Comparison of ENCODE assay signal across 13 cellular contexts in genomic region chr1:183040600-183040999, GRCh38. TPM values are rescaled to one million over a fixed set of nuclear protein-coding genes. Genes with fewer than 3 reads are reported as not detected.
DNase-seq lines count a peak whose midpoint lies in the region; ATAC-seq, FAIRE-seq and TF ChIP-seq lines count a peak whose summit lies in the region.
"Had no signal": no experiment of that assay in that cellular context is flagged by ENCODE, and none has a peak within 500 bp of the region (broad histone marks: within the 10 kb centered on the region; RNA-seq: fewer than 3 reads in every experiment).

No MANE protein-coding gene starts in this region.

- in situ Hi-C loops in G401 (cut with HindIII; ENCODE audit: low sequenced_read_pairs) (no loop called here), HepG2 (cut with HindIII; ENCODE audit: extremely low pct_ligation_motif_present, low pct_unique_long_range_greater_than_20kb) (no loop called here)

- TF ChIP-seq EP300 in gastroesophageal sphincter (IDR thresholded peaks at IDR 0.05) (no peak), HepG2 (IDR thresholded peaks at IDR 0.05; ENCODE audit: low read depth in 2 of 2, low read length in 2 of 2) (no peak), HepG2 (CRISPR knock-in tag; IDR thresholded peaks at IDR 0.05; ENCODE audit: borderline replicate concordance) (no peak)

- TF ChIP-seq POLR2A in gastroesophageal sphincter (IDR thresholded peaks at IDR 0.05) = no peak
- no peak for TF ChIP-seq POLR2A in HepG2 (IDR thresholded peaks at IDR 0.05; ENCODE audit: insufficient read depth in 1 of 2, low read depth in 2 of 2, low read length in 2 of 2)

- H3K4me3 ChIP-seq in SK-N-MC (peak overlapping the region; percentile 42; the same call in 1 of the 2 replicates), gastroesophageal sphincter (no peak overlapping the region), skeletal muscle tissue (ENCODE audit: low read length in 3 of 3) (no peak overlapping the region), HepG2 (replicated peaks in 1 of 3; ENCODE audit: insufficient read depth in 1 of 3, low read depth in 2 of 3, low read length in 3 of 3) (no peak overlapping the region)
- H3K4me3 ChIP-seq: pancreas had no signal

- no peak overlapping the region for H3K4me2 ChIP-seq in HepG2 (ENCODE audit: low read depth, low read length)

- DNase-seq in G401 (ENCODE audit: low spot score) = peak; percentile 36
- DNase-seq in SK-N-MC (ENCODE audit: low read depth, low spot score) = no peak
- DNase-seq in HepG2 (ENCODE audit: low spot score) = no peak
- DNase-seq: activated CD8-positive, alpha-beta memory T cell treated with anti-CD3 and anti-CD28 coated beads, Interleukin-2, amount 10 ng/mL, durations not matched to agents 7 days and 5 days; left colon; pancreas; stimulated activated CD4-positive, alpha-beta T cell treated with anti-CD3 and anti-CD28 coated beads, Interleukin-2, amount 100 ng/mL, for 24 hours had no signal

- intact Hi-C loops in HepG2 (cut with micrococcal nuclease; ENCODE audit: unreplicated experiment) = no loop called here

- no peak for TF ChIP-seq CTCF in gastroesophageal sphincter (IDR thresholded peaks at IDR 0.05)
- TF ChIP-seq CTCF in HepG2 (CRISPR knock-in tag; IDR thresholded peaks at IDR 0.05) = no peak

- H3K27me3 ChIP-seq in gastroesophageal sphincter (no peaks in the 10 kb centered on the region), skeletal muscle tissue (ENCODE audit: control insufficient read depth in 3 of 3, insufficient read depth in 3 of 3, low read length in 3 of 3) (no peaks in the 10 kb centered on the region), HepG2 (ENCODE audit: control insufficient read depth in 1 of 2, insufficient read depth in 2 of 2, low read length in 2 of 2) (no peaks in the 10 kb centered on the region)
- H3K27me3 ChIP-seq: pancreas had no signal

- H3K27ac ChIP-seq in SK-N-MC (peak overlapping the region; percentile 54; the same call in 1 of the 2 replicates), gastroesophageal sphincter (peak overlapping the region in 3 of 4 donors; percentile 24 to 52 (median 51)), skeletal muscle tissue (ENCODE audit: low read depth, low read length) (peak overlapping the region; percentile 49), HepG2 (ENCODE audit: extremely low read length, insufficient read depth, low read length) (no peak overlapping the region)
- H3K27ac ChIP-seq: pancreas had no signal

- TF ChIP-seq RAD21 in HepG2 (CRISPR knock-in tag; IDR thresholded peaks at IDR 0.05) = no peak

- H3K36me3 ChIP-seq in SK-N-MC (ENCODE audit: insufficient read depth, low read length) (no peaks in the 10 kb centered on the region), gastroesophageal sphincter (peaks cover 0 to 7% of the 10 kb centered on the region in 2 donors), skeletal muscle tissue (ENCODE audit: control insufficient read depth in 3 of 3, insufficient read depth in 3 of 3, low read length in 3 of 3) (no peaks in the 10 kb centered on the region), HepG2 (replicated peaks in 1 of 2; ENCODE audit: control insufficient read depth in 1 of 2, insufficient read depth in 2 of 2, low read length in 2 of 2) (no peaks in the 10 kb centered on the region; a peak in 1 of 5 replicates)
- H3K36me3 ChIP-seq: pancreas had no signal

- CTCF ChIA-PET in HepG2 (lab: Yijun Ruan, JAX; ENCODE audit: low intra/inter-chr PET ratio, low total read pairs) = no interaction called here

- POLR2A ChIA-PET in HepG2 (lab: Yijun Ruan, JAX) = no interaction called here

- no peak overlapping the region for H2AFZ ChIP-seq in HepG2 (ENCODE audit: low read length)

- no TSS peak for BruUV-seq in HepG2 (replicated peaks; lab: Mats Ljungman, UMichigan)

- WGBS in gastroesophageal sphincter (ENCODE audit: low coverage in 1 of 2), 2 donors = 29 to 34% methylated on average over 3 of the region's 3 CpGs
- 93% methylated on average over 3 of the region's 3 CpGs for WGBS in HepG2 (ENCODE audit: low lambda C conversion rate)

- H3K79me2 ChIP-seq in HepG2 (ENCODE audit: insufficient read depth, low read length) = peaks cover 82% of the 10 kb centered on the region

- H3K9ac ChIP-seq in SK-N-MC (ENCODE audit: insufficient read length) (peak overlapping the region; percentile 12), skeletal muscle tissue (ENCODE audit: low read depth in 1 of 3, low read length in 3 of 3) (no peak overlapping the region), HepG2 (ENCODE audit: insufficient read depth, low read depth, low read length) (no peak overlapping the region)

- H3K4me1 ChIP-seq in gastroesophageal sphincter (peaks cover 36 to 98% (median 36%) of the 10 kb centered on the region in 3 donors), skeletal muscle tissue (ENCODE audit: control insufficient read depth in 3 of 3, insufficient read depth in 3 of 3, low read length in 3 of 3) (peaks cover 22 to 49% (median 30%) of the 10 kb centered on the region in 3 donors), HepG2 (ENCODE audit: insufficient read depth, low read length) (peaks cover 80% of the 10 kb centered on the region)

- peaks cover 3% of the 10 kb centered on the region for H4K20me1 ChIP-seq in HepG2 (ENCODE audit: insufficient read depth, low read length)

- H3K9me3 ChIP-seq in SK-N-MC (ENCODE audit: low read depth, low read length) (no peaks in the 10 kb centered on the region), gastroesophageal sphincter (no peaks in the 10 kb centered on the region), skeletal muscle tissue (ENCODE audit: control insufficient read depth in 3 of 3, low read length in 3 of 3) (no peaks in the 10 kb centered on the region), HepG2 (ENCODE audit: low read length) (no peaks in the 10 kb centered on the region)
- H3K9me3 ChIP-seq: pancreas had no signal

- ATAC-seq in gastroesophageal sphincter (no peak), HepG2 (no peak), GM21515 (IDR thresholded peaks at IDR 0.05; ENCODE audit: unreplicated experiment) (no peak), GM18858 (IDR thresholded peaks at IDR 0.05; ENCODE audit: unreplicated experiment) (no peak), HG02610 (IDR thresholded peaks at IDR 0.05; ENCODE audit: unreplicated experiment) (no peak)
- ATAC-seq: activated CD8-positive, alpha-beta memory T cell treated with anti-CD3 and anti-CD28 coated beads, Interleukin-2, amount 10 ng/mL, durations not matched to agents 7 days and 5 days; left colon; stimulated activated effector memory CD8-positive, alpha-beta T cell treated with anti-CD3 and anti-CD28 coated beads, Interleukin-12 subunit alpha, Interleukin-12 subunit beta, amount 100 ng/mL, for 72 hours had no signal

- FAIRE-seq in HepG2 (lab: Jason Lieb, UNC) = no peak
- FAIRE-seq: pancreas had no signal

TF ChIP-seq in HepG2, 621 proteins besides CTCF, POLR2A, EP300 and RAD21 (continues in another document):
- TF ChIP-seq ZNF841 (CRISPR knock-in tag; IDR thresholded peaks at IDR 0.05; ENCODE audit: borderline replicate concordance) (no peak), TRIM22 (IDR thresholded peaks at IDR 0.05) (no peak), ZNF367 (CRISPR knock-in tag; IDR thresholded peaks at IDR 0.05; ENCODE audit: borderline replicate concordance) (no peak)

RNA-seq across cellular contexts. Expression of gene LAMC1, which starts 17.4 kb away (rescaled TPM):
- 44.7 and 68.9 TPM in 2 replicates for total RNA-seq in G401 (2014; rRNA removed; shearing (Covaris generic))
- total RNA-seq in gastroesophageal sphincter (100 to 1,000 TPM; 363 to 528 (median 514) TPM), skeletal muscle tissue (289 TPM), HepG2 (2016; rRNA removed; fragmentation: Illumina TruSeq; extraction: Trizol) (70.8 and 137 TPM in 2 replicates)
- 5.9 and 6.2 TPM in 2 replicates for total RNA-seq in HepG2 (2016; cell fraction: cytosol; rRNA removed; fragmentation: Illumina TruSeq; extraction: Trizol; ENCODE audit: low read depth)
- total RNA-seq in HepG2 (2016; cell fraction: insoluble cytoplasmic fraction; rRNA removed; fragmentation: Illumina TruSeq; extraction: Trizol) = 60.9 and 135 TPM in 2 replicates
- total RNA-seq in HepG2 (2016; cell fraction: membrane; rRNA removed; fragmentation: Illumina TruSeq; extraction: Trizol) = 19.6 and 19.9 TPM in 2 replicates
- 154 and 181 TPM in 2 replicates for total RNA-seq in HepG2 (2016; cell fraction: nucleus; rRNA removed; fragmentation: Illumina TruSeq; extraction: Trizol)
- 56.7 and 58.5 TPM in 2 replicates for polyA plus RNA-seq in HepG2 (2011; rRNA removed)
- 36.7 and 50.0 TPM in 2 replicates for polyA plus RNA-seq in HepG2 (2011; cell fraction: cytosol; rRNA removed)
- polyA plus RNA-seq in HepG2 (2011; cell fraction: nucleus; rRNA removed) = 47.5 and 52.1 TPM in 2 replicates
- polyA plus RNA-seq in HepG2 (2012) = 64.4 and 72.6 TPM in 2 replicates
- polyA plus RNA-seq in HepG2 (2016; cell fraction: cytosol; fragmentation: Illumina TruSeq; extraction: Trizol; ENCODE audit: low read depth) = 3.1 and 4.6 TPM in 2 replicates
- polyA plus RNA-seq in HepG2 (2016; cell fraction: insoluble cytoplasmic fraction; fragmentation: Illumina TruSeq; extraction: Trizol; ENCODE audit: low read depth) = 51.9 and 63.2 TPM in 2 replicates
- polyA plus RNA-seq in HepG2 (2016; cell fraction: membrane; fragmentation: Illumina TruSeq; extraction: Trizol; ENCODE audit: low read depth) = 6.2 and 7.9 TPM in 2 replicates
- 149 and 151 TPM in 2 replicates for polyA plus RNA-seq in HepG2 (2016; cell fraction: nucleus; fragmentation: Illumina TruSeq; extraction: Trizol; ENCODE audit: insufficient read depth, low read depth)
- 51.7 and 216 TPM in 2 replicates for polyA minus RNA-seq in HepG2 (2011; rRNA and poly(A)+ RNA removed; ENCODE audit: low replicate concordance)
- 64.0 and 66.5 TPM in 2 replicates for polyA minus RNA-seq in HepG2 (2011; cell fraction: cytosol; rRNA and poly(A)+ RNA removed)
- 102 and 112 TPM in 2 replicates for polyA minus RNA-seq in HepG2 (2011; cell fraction: nucleus; rRNA and poly(A)+ RNA removed)
